In the genomic region with DNA sequence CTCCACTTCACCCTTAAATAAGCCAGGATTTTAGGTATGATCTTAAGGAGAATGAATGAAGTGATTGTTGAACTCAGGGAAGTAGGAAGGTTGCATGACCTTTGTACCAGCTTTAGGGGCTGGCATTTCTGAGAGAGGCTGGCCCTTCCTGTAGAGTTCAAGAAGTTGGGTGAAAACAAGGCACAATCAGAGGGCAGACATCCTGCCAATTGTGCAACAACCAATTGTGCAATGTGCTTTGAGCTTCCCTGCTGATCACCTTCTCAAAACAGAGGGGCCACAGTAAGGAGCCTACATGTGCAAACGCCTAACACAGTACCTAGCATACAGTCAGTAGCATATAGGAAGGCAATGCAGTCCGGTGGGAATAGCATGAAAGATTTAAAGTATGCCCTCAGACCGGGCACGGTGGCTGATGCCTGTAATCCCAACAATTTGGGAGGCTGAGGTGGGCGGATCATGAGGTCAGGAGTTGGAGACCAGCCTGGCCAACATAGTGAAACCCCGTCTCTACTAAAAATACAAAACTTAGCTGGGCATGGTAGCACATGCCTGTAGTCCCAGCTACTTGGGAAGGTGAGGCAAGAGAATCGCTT, we compare ENCODE assay signal across 1 cellular context.
TF ChIP-seq lines count a peak whose summit lies in the region.

No MANE protein-coding gene starts in this region.

TF ChIP-seq in HepG2, 621 proteins besides CTCF, POLR2A, EP300 and RAD21 (continued from another document and continues in another):
- no peak for TF ChIP-seq ZNF558 (CRISPR knock-in tag; IDR thresholded peaks at IDR 0.05; ENCODE audit: borderline replicate concordance)
- TF ChIP-seq FOXA3 (CRISPR knock-in tag; IDR thresholded peaks at IDR 0.05): peak; percentile 92
- no peak for TF ChIP-seq TEF (CRISPR knock-in tag; IDR thresholded peaks at IDR 0.05)
- peak; percentile 83 for TF ChIP-seq MLX (CRISPR knock-in tag; IDR thresholded peaks at IDR 0.05)
- TF ChIP-seq, protein P1, sequence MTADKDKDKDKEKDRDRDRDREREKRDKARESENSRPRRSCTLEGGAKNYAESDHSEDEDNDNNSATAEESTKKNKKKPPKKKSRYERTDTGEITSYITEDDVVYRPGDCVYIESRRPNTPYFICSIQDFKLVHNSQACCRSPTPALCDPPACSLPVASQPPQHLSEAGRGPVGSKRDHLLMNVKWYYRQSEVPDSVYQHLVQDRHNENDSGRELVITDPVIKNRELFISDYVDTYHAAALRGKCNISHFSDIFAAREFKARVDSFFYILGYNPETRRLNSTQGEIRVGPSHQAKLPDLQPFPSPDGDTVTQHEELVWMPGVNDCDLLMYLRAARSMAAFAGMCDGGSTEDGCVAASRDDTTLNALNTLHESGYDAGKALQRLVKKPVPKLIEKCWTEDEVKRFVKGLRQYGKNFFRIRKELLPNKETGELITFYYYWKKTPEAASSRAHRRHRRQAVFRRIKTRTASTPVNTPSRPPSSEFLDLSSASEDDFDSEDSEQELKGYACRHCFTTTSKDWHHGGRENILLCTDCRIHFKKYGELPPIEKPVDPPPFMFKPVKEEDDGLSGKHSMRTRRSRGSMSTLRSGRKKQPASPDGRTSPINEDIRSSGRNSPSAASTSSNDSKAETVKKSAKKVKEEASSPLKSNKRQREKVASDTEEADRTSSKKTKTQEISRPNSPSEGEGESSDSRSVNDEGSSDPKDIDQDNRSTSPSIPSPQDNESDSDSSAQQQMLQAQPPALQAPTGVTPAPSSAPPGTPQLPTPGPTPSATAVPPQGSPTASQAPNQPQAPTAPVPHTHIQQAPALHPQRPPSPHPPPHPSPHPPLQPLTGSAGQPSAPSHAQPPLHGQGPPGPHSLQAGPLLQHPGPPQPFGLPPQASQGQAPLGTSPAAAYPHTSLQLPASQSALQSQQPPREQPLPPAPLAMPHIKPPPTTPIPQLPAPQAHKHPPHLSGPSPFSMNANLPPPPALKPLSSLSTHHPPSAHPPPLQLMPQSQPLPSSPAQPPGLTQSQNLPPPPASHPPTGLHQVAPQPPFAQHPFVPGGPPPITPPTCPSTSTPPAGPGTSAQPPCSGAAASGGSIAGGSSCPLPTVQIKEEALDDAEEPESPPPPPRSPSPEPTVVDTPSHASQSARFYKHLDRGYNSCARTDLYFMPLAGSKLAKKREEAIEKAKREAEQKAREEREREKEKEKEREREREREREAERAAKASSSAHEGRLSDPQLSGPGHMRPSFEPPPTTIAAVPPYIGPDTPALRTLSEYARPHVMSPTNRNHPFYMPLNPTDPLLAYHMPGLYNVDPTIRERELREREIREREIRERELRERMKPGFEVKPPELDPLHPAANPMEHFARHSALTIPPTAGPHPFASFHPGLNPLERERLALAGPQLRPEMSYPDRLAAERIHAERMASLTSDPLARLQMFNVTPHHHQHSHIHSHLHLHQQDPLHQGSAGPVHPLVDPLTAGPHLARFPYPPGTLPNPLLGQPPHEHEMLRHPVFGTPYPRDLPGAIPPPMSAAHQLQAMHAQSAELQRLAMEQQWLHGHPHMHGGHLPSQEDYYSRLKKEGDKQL (CRISPR knock-in tag; IDR thresholded peaks at IDR 0.05; ENCODE audit: low read depth): peak; percentile 83
- TF ChIP-seq TFAP4 (IDR thresholded peaks at IDR 0.05; ENCODE audit: borderline replicate concordance, low read depth): peak; percentile 89
- TF ChIP-seq PHF8 (CRISPR knock-in tag; IDR thresholded peaks at IDR 0.05): peak; percentile 45; the same call in 1 of the 2 replicates
- 0 out of 2 replicates have a peak, but pooled peaks have one; percentile 53 for TF ChIP-seq BRD4 (CRISPR knock-in tag; IDR thresholded peaks at IDR 0.05)
- TF ChIP-seq KAT8 (CRISPR knock-in tag; IDR thresholded peaks at IDR 0.05): peak; percentile 72
- 0 out of 2 replicates have a peak, but pooled peaks have one; percentile 33 for TF ChIP-seq KDM2A (CRISPR knock-in tag; IDR thresholded peaks at IDR 0.05; ENCODE audit: borderline replicate concordance, low read depth)
- TF ChIP-seq, protein P2, sequence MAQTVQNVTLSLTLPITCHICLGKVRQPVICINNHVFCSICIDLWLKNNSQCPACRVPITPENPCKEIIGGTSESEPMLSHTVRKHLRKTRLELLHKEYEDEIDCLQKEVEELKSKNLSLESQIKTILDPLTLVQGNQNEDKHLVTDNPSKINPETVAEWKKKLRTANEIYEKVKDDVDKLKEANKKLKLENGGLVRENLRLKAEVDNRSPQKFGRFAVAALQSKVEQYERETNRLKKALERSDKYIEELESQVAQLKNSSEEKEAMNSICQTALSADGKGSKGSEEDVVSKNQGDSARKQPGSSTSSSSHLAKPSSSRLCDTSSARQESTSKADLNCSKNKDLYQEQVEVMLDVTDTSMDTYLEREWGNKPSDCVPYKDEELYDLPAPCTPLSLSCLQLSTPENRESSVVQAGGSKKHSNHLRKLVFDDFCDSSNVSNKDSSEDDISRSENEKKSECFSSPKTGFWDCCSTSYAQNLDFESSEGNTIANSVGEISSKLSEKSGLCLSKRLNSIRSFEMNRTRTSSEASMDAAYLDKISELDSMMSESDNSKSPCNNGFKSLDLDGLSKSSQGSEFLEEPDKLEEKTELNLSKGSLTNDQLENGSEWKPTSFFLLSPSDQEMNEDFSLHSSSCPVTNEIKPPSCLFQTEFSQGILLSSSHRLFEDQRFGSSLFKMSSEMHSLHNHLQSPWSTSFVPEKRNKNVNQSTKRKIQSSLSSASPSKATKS (CRISPR knock-in tag; IDR thresholded peaks at IDR 0.05): 0 out of 2 replicates have a peak, but pooled peaks have one; percentile 28
- TF ChIP-seq GFI1 (CRISPR knock-in tag; IDR thresholded peaks at IDR 0.05; ENCODE audit: borderline replicate concordance): peak; percentile 80
- no peak for TF ChIP-seq TCF12 (IDR thresholded peaks at IDR 0.05)
- TF ChIP-seq TCF12 (CRISPR knock-in tag; IDR thresholded peaks at IDR 0.05): peak; percentile 79; the same call in 1 of the 2 replicates
- TF ChIP-seq SIX4 (CRISPR knock-in tag; IDR thresholded peaks at IDR 0.05): peak; percentile 85
- peak; percentile 95 for TF ChIP-seq RCOR2 (CRISPR knock-in tag; IDR thresholded peaks at IDR 0.05)
- peak; percentile 96 for TF ChIP-seq ZBTB7B (CRISPR knock-in tag; IDR thresholded peaks at IDR 0.05)
- peak; percentile 22; the same call in 1 of the 2 replicates for TF ChIP-seq ZNF350 (CRISPR knock-in tag; IDR thresholded peaks at IDR 0.05; ENCODE audit: borderline replicate concordance, low read depth)
- 0 out of 2 replicates have a peak, but pooled peaks have one; percentile 41 for TF ChIP-seq ESRRA (CRISPR knock-in tag; IDR thresholded peaks at IDR 0.05; ENCODE audit: low read depth)
- peak; percentile 96 for TF ChIP-seq ZNF335 (CRISPR knock-in tag; IDR thresholded peaks at IDR 0.05)
- peak; percentile 82; the same call in 1 of the 2 replicates for TF ChIP-seq ZNF761 (CRISPR knock-in tag; conservative IDR thresholded peaks at IDR 0.05)
- TF ChIP-seq, protein P3, sequence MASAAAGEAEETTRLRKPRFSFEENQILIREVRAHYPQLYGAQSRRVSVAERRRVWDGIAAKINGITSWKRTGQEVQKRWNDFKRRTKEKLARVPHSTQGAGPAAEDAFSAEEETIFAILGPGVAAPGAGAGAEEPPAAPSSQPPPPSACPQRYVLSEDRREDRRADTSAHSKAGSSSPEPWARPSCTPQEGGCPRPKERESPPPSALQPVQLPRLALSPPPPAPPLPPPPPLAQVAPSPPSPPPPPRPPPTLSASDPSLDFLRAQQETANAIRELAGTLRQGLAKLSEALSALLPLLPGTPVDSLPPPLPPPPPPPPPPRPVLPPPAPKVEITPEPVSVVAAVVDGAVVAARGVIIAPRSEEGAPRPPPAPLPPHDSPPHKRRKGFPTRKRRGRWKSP (CRISPR knock-in tag; IDR thresholded peaks at IDR 0.05): 0 out of 2 replicates have a peak, but pooled peaks have one; percentile 59
- peak; percentile 89 for TF ChIP-seq KDM1A (CRISPR knock-in tag; IDR thresholded peaks at IDR 0.05)
- TF ChIP-seq, protein P4, sequence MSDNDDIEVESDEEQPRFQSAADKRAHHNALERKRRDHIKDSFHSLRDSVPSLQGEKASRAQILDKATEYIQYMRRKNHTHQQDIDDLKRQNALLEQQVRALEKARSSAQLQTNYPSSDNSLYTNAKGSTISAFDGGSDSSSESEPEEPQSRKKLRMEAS (IDR thresholded peaks at IDR 0.05): peak; percentile 84
- no peak for TF ChIP-seq NONO (IDR thresholded peaks at IDR 0.05)
- peak; percentile 84 for TF ChIP-seq NONO (CRISPR knock-in tag; conservative IDR thresholded peaks at IDR 0.05)
- peak; percentile 72; the same call in 1 of the 2 replicates for TF ChIP-seq ZNF3 (CRISPR knock-in tag; IDR thresholded peaks at IDR 0.05)
- peak; percentile 82; the same call in 1 of the 2 replicates for TF ChIP-seq ZNF12 (CRISPR knock-in tag; IDR thresholded peaks at IDR 0.05)
- TF ChIP-seq ZNF292 (CRISPR knock-in tag; IDR thresholded peaks at IDR 0.05; ENCODE audit: borderline replicate concordance, low read depth): peak; percentile 88
- TF ChIP-seq XRCC5 (optimal IDR thresholded peaks at IDR 0.05; ENCODE audit: low read length): peak; percentile 56
- 0 out of 2 replicates have a peak, but pooled peaks have one; percentile 39 for TF ChIP-seq AHR (CRISPR knock-in tag; IDR thresholded peaks at IDR 0.05)
- peak; percentile 86 for TF ChIP-seq ZBTB20 (CRISPR knock-in tag; IDR thresholded peaks at IDR 0.05; ENCODE audit: borderline replicate concordance, low read depth)
- peak in 1 of 2 experiments; percentile 47; a peak in 1 of 4 replicates for TF ChIP-seq NR2F1 (CRISPR knock-in tag; IDR thresholded peaks at IDR 0.05)
- TF ChIP-seq, protein P5, sequence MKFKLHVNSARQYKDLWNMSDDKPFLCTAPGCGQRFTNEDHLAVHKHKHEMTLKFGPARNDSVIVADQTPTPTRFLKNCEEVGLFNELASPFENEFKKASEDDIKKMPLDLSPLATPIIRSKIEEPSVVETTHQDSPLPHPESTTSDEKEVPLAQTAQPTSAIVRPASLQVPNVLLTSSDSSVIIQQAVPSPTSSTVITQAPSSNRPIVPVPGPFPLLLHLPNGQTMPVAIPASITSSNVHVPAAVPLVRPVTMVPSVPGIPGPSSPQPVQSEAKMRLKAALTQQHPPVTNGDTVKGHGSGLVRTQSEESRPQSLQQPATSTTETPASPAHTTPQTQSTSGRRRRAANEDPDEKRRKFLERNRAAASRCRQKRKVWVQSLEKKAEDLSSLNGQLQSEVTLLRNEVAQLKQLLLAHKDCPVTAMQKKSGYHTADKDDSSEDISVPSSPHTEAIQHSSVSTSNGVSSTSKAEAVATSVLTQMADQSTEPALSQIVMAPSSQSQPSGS (CRISPR knock-in tag; IDR thresholded peaks at IDR 0.05): peak; percentile 70; the same call in 1 of the 2 replicates
- no peak for TF ChIP-seq JDP2 (CRISPR knock-in tag; IDR thresholded peaks at IDR 0.05; ENCODE audit: borderline replicate concordance)
- TF ChIP-seq, protein P6, sequence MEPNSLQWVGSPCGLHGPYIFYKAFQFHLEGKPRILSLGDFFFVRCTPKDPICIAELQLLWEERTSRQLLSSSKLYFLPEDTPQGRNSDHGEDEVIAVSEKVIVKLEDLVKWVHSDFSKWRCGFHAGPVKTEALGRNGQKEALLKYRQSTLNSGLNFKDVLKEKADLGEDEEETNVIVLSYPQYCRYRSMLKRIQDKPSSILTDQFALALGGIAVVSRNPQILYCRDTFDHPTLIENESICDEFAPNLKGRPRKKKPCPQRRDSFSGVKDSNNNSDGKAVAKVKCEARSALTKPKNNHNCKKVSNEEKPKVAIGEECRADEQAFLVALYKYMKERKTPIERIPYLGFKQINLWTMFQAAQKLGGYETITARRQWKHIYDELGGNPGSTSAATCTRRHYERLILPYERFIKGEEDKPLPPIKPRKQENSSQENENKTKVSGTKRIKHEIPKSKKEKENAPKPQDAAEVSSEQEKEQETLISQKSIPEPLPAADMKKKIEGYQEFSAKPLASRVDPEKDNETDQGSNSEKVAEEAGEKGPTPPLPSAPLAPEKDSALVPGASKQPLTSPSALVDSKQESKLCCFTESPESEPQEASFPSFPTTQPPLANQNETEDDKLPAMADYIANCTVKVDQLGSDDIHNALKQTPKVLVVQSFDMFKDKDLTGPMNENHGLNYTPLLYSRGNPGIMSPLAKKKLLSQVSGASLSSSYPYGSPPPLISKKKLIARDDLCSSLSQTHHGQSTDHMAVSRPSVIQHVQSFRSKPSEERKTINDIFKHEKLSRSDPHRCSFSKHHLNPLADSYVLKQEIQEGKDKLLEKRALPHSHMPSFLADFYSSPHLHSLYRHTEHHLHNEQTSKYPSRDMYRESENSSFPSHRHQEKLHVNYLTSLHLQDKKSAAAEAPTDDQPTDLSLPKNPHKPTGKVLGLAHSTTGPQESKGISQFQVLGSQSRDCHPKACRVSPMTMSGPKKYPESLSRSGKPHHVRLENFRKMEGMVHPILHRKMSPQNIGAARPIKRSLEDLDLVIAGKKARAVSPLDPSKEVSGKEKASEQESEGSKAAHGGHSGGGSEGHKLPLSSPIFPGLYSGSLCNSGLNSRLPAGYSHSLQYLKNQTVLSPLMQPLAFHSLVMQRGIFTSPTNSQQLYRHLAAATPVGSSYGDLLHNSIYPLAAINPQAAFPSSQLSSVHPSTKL (CRISPR knock-in tag; IDR thresholded peaks at IDR 0.05): peak; percentile 99
- TF ChIP-seq IRF9 (CRISPR knock-in tag; IDR thresholded peaks at IDR 0.05; ENCODE audit: borderline replicate concordance): 0 out of 2 replicates have a peak, but pooled peaks have one; percentile 33
